14 cellular contexts compared by ENCODE assay signal in the genomic region with DNA sequence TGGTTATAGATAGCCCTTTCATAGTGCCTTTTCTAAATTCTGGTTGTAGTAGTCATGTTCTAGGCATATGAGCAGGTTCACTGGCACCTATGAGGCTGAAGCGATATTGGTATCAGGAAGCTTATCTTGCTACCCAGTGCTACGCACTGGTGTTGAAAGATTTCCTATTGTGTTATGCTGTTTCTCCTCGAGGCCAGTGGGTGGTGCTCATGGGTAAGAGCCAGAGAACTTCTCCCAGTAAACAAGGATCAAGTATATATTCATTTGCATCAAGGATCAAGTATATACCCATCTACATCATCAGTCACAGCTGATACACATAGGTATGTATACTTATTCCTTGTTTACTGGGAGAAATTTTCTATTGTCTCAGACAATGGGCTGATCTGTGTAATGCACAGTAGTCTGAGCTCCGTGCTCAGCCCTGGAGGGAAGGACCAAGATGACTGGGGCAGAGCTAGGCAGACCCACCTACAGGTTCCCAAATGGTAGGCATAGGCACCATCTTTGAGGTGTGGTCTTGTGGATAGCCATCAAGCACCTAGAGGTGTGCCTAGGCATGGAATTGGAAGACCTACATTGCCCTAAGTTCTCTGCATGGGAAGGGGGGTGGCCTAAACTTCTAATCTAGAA.
DNase-seq lines count a peak whose midpoint lies in the region; ATAC-seq, FAIRE-seq and TF ChIP-seq lines count a peak whose summit lies in the region.
"Had no signal": no experiment of that assay in that cellular context is flagged by ENCODE, and none has a peak within 500 bp of the region (broad histone marks: within the 10 kb centered on the region; RNA-seq: fewer than 3 reads in every experiment).

No MANE protein-coding gene starts in this region.

- H3K4me3 ChIP-seq in HCT116 (replicated peaks in 1 of 2; ENCODE audit: low read depth in 1 of 2, low read length in 2 of 2) (no peak overlapping the region), WERI-Rb-1 (ENCODE audit: low read depth, low read length) (no peak overlapping the region), kidney epithelial cell (ENCODE audit: low read depth, low read length) (no peak overlapping the region)

- H2AFZ ChIP-seq in HCT116 (ENCODE audit: low read depth, low read length, poor library complexity, severe bottlenecking): no peak overlapping the region

- DNase-seq in D721Med (ENCODE audit: insufficient read length, low spot score) (no peak), HCT116 (ENCODE audit: low read depth, low spot score) (peak; percentile 2), WERI-Rb-1 (no peak), kidney epithelial cell (ENCODE audit: low read depth) (no peak), D341Med (ENCODE audit: low spot score) (no peak), LoVo (ENCODE audit: low spot score) (no peak)
- DNase-seq: activated naive CD4-positive, alpha-beta T cell treated with Interleukin-2 at 50 U/mL for 16 hours; CD4-positive, CD25-positive, alpha-beta regulatory T cell; cerebellar nuclear complex; immature natural killer cell; NCI-H1417 treated with DMSO at 0.1 percent for 48 hours; retina had no signal

- peak; percentile 87 for ATAC-seq in HCT116
- no peak for ATAC-seq in HG02885 (IDR thresholded peaks at IDR 0.05; ENCODE audit: poor library complexity, unreplicated experiment)
- ATAC-seq in HG03571 (IDR thresholded peaks at IDR 0.05; ENCODE audit: unreplicated experiment): no peak

- TF ChIP-seq CTCF in D721Med (IDR thresholded peaks at IDR 0.05; ENCODE audit: insufficient read depth, missing control alignments): peak; percentile 11
- peak; percentile 12 to 55 (median 48); a peak in 4 of 6 replicates for TF ChIP-seq CTCF in HCT116 (IDR thresholded peaks at IDR 0.05 in 2 of 3, conservative IDR thresholded peaks at IDR 0.05 in 1 of 3; ENCODE audit: borderline replicate concordance in 1 of 3, insufficient read depth in 1 of 3, low read depth in 2 of 3, low read length in 2 of 3)
- TF ChIP-seq CTCF in WERI-Rb-1 (IDR thresholded peaks at IDR 0.05; ENCODE audit: low read depth, low read length): peak; percentile 57
- TF ChIP-seq CTCF in kidney epithelial cell (IDR thresholded peaks at IDR 0.05; ENCODE audit: insufficient read depth, low read length, poor library complexity, severe bottlenecking): peak; percentile 26

- H3K27me3 ChIP-seq in HCT116 (ENCODE audit: insufficient read depth, low read length) (no peaks in the 10 kb centered on the region), WERI-Rb-1 (ENCODE audit: insufficient read depth, low read depth, severe bottlenecking) (no peaks in the 10 kb centered on the region), kidney epithelial cell (ENCODE audit: control insufficient read depth, insufficient read depth, low read length) (no peaks in the 10 kb centered on the region)

- no peak for TF ChIP-seq POLR2A in HCT116 (IDR thresholded peaks at IDR 0.05; ENCODE audit: borderline replicate concordance, extremely low read depth, insufficient read depth, insufficient read length)

- POLR2A ChIA-PET in HCT116 (lab: Charles Lee): no interaction called here

- intact Hi-C loops in HCT116 (cut with micrococcal nuclease): loop anchor here (5.0 kb wide), 1 partner anchor 607 kb away; no protein-coding TSS in a partner anchor

- H3K27ac ChIP-seq in HCT116 (ENCODE audit: low read depth, low read length) (no peak overlapping the region), WERI-Rb-1 (no peak overlapping the region)

- RAD21 ChIA-PET in HCT116 (lab: Charles Lee; ENCODE audit: low non-redundant PET in 1 of 2, low total read pairs in 2 of 2, uncharacterized antibody in 2 of 2, unreplicated experiment in 2 of 2): no interaction called here

- no peaks in the 10 kb centered on the region for H4K20me1 ChIP-seq in HCT116 (ENCODE audit: insufficient read depth)

- H3K36me3 ChIP-seq in HCT116 (ENCODE audit: control insufficient read depth in 1 of 2, insufficient read depth in 2 of 2, low read length in 2 of 2): no peaks in the 10 kb centered on the region
- H3K36me3 ChIP-seq in WERI-Rb-1: no peaks in the 10 kb centered on the region
- H3K36me3 ChIP-seq in kidney epithelial cell (ENCODE audit: control insufficient read depth, insufficient read depth, low read length): no peaks in the 10 kb centered on the region

- peak; percentile 49 for TF ChIP-seq RAD21 in HCT116 (IDR thresholded peaks at IDR 0.05; ENCODE audit: low read depth)

- H3K4me1 ChIP-seq in HCT116 (ENCODE audit: control insufficient read depth in 1 of 2, insufficient read depth in 2 of 2, low read length in 2 of 2): no peaks in the 10 kb centered on the region

- H3K4me2 ChIP-seq in HCT116 (ENCODE audit: low read length): no peak overlapping the region

- H3K9ac ChIP-seq in HCT116 (ENCODE audit: low read length): no peak overlapping the region

- CTCF ChIA-PET in HCT116 (lab: Charles Lee): interaction anchor here (0.8 to 1.8 kb wide), 2 partner anchors 38 to 605 kb away, joined by 4 to 6 read pairs; no protein-coding TSS in a partner anchor

- no peak for FAIRE-seq in D721Med (lab: Jason Lieb, UNC)

- no TSS peak for BruUV-seq in HCT116 (replicated peaks; lab: Mats Ljungman, UMichigan)

- no peaks in the 10 kb centered on the region for H3K79me2 ChIP-seq in HCT116 (ENCODE audit: insufficient read depth, low read length)

- H3K9me2 ChIP-seq in HCT116 (ENCODE audit: insufficient read depth): no peaks in the 10 kb centered on the region

- H3K9me3 ChIP-seq in HCT116 (ENCODE audit: control insufficient read depth in 1 of 2, insufficient read depth in 1 of 2, low read depth in 1 of 2, low read length in 2 of 2) (peaks cover 0 to 3% of the 10 kb centered on the region in 2 experiments; a peak in 1 of 4 replicates), WERI-Rb-1 (ENCODE audit: severe bottlenecking) (peaks cover 4% of the 10 kb centered on the region)

TF ChIP-seq in HCT116, 20 proteins besides CTCF, POLR2A, EP300 and RAD21:
- TF ChIP-seq SIN3A (IDR thresholded peaks at IDR 0.05; ENCODE audit: low read depth) (no peak), JUND (IDR thresholded peaks at IDR 0.05) (no peak), ELF1 (IDR thresholded peaks at IDR 0.05; ENCODE audit: borderline replicate concordance, low read depth) (no peak), EGR1 (IDR thresholded peaks at IDR 0.05; ENCODE audit: low read depth) (no peak), POLR2AphosphoS5 (IDR thresholded peaks at IDR 0.05; ENCODE audit: low read depth, low read length) (no peak), SRF (IDR thresholded peaks at IDR 0.05; ENCODE audit: low read depth) (no peak), FOSL1 (IDR thresholded peaks at IDR 0.05; ENCODE audit: low read depth) (no peak), CBX3 (IDR thresholded peaks at IDR 0.05; ENCODE audit: low read depth) (no peak), EZH2 (IDR thresholded peaks at IDR 0.05) (no peak)
- TF ChIP-seq, protein P1, sequence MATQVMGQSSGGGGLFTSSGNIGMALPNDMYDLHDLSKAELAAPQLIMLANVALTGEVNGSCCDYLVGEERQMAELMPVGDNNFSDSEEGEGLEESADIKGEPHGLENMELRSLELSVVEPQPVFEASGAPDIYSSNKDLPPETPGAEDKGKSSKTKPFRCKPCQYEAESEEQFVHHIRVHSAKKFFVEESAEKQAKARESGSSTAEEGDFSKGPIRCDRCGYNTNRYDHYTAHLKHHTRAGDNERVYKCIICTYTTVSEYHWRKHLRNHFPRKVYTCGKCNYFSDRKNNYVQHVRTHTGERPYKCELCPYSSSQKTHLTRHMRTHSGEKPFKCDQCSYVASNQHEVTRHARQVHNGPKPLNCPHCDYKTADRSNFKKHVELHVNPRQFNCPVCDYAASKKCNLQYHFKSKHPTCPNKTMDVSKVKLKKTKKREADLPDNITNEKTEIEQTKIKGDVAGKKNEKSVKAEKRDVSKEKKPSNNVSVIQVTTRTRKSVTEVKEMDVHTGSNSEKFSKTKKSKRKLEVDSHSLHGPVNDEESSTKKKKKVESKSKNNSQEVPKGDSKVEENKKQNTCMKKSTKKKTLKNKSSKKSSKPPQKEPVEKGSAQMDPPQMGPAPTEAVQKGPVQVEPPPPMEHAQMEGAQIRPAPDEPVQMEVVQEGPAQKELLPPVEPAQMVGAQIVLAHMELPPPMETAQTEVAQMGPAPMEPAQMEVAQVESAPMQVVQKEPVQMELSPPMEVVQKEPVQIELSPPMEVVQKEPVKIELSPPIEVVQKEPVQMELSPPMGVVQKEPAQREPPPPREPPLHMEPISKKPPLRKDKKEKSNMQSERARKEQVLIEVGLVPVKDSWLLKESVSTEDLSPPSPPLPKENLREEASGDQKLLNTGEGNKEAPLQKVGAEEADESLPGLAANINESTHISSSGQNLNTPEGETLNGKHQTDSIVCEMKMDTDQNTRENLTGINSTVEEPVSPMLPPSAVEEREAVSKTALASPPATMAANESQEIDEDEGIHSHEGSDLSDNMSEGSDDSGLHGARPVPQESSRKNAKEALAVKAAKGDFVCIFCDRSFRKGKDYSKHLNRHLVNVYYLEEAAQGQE (IDR thresholded peaks at IDR 0.05; ENCODE audit: low read depth): no peak
- TF ChIP-seq, protein P2, sequence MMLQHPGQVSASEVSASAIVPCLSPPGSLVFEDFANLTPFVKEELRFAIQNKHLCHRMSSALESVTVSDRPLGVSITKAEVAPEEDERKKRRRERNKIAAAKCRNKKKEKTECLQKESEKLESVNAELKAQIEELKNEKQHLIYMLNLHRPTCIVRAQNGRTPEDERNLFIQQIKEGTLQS (IDR thresholded peaks at IDR 0.05): no peak
- TF ChIP-seq, protein P3, sequence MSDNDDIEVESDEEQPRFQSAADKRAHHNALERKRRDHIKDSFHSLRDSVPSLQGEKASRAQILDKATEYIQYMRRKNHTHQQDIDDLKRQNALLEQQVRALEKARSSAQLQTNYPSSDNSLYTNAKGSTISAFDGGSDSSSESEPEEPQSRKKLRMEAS (IDR thresholded peaks at IDR 0.05): no peak
